ENCODE assay signal across 9 cellular contexts in genomic region chrX:3939967-3940610, GRCh38.
DNase-seq lines count a peak whose midpoint lies in the region; ATAC-seq and TF ChIP-seq lines count a peak whose summit lies in the region.
"Had no signal": no experiment of that assay in that cellular context is flagged by ENCODE, and none has a peak within 500 bp of the region (broad histone marks: within the 10 kb centered on the region; RNA-seq: fewer than 3 reads in every experiment).

No MANE protein-coding gene starts in this region.

- intact Hi-C loops in PC-9 (cut with micrococcal nuclease; ENCODE audit: unreplicated experiment) (no loop called here), testis (cut with DNase I; ENCODE audit: low total_unique reads) (no loop called here)

- peaks cover 4% of the 10 kb centered on the region for H3F3A ChIP-seq in PC-9 (ENCODE audit: insufficient read depth, low read depth)

- peaks cover 27% of the 10 kb centered on the region for H3K4me1 ChIP-seq in PC-9 (replicated peaks; ENCODE audit: insufficient read depth)
- no peaks in the 10 kb centered on the region for H3K4me1 ChIP-seq in testis
- H3K4me1 ChIP-seq: HAP-1 had no signal

- DNase-seq in AG10803 (ENCODE audit: low read depth) (peak; percentile 5), GM19238 (ENCODE audit: insufficient read length, low spot score) (peak; percentile 4), PC-9 (peak; percentile 5 to 89), glomerular visceral epithelial cell (ENCODE audit: extremely low spot score) (peak; percentile 8), testis (no peak)
- no peak for DNase-seq in effector CD8-positive, alpha-beta T cell (lab: John Stamatoyannopoulos, UW)

- H3K9me3 ChIP-seq in PC-9 (ENCODE audit: insufficient read depth, low read depth) (no peaks in the 10 kb centered on the region), testis (no peaks in the 10 kb centered on the region)
- H3K9me3 ChIP-seq: HAP-1 had no signal

- no peak for ATAC-seq in HG03025 (IDR thresholded peaks at IDR 0.05; ENCODE audit: low FRiP score, unreplicated experiment)
- no peak for ATAC-seq in activated CD4-positive, CD25-positive, alpha-beta regulatory T cell treated with anti-CD3 and anti-CD28 coated beads, Interleukin-2, amount 50 U/mL, for 24 hours

- TF ChIP-seq POLR2A in testis (IDR thresholded peaks at IDR 0.05) = no peak

- no peaks in the 10 kb centered on the region for H4K20me1 ChIP-seq in PC-9 (ENCODE audit: insufficient read depth)

- no TSS peak for BruUV-seq in PC-9 (replicated peaks; lab: Mats Ljungman, UMichigan)

- H3K4me3 ChIP-seq in AG10803 (ENCODE audit: low read length) (no peak overlapping the region), PC-9 (peak overlapping the region; percentile 25; the same call in 1 of the 2 replicates), testis (no peak overlapping the region)
- H3K4me3 ChIP-seq: HAP-1 had no signal

- WGBS in testis, 2 donors = 23 to 25% methylated on average over 4 of the region's 4 CpGs

- peak overlapping the region; percentile 65 for H3K4me2 ChIP-seq in PC-9

- no peaks in the 10 kb centered on the region for H3K9me2 ChIP-seq in PC-9 (ENCODE audit: insufficient read depth)

- CTCF ChIA-PET in PC-9 (lab: Charles Lee) = interaction anchor here (0.9 kb wide), 1 partner anchor 23 kb away, joined by 4 read pairs; no protein-coding TSS in a partner anchor

- POLR2A ChIA-PET in PC-9 (lab: Charles Lee; ENCODE audit: unreplicated experiment) = interaction anchor here (0.6 kb wide), 1 partner anchor 730 kb away, joined by 10 read pairs; no protein-coding TSS in a partner anchor

- H3K27me3 ChIP-seq in PC-9 (ENCODE audit: insufficient read depth, low read depth) = no peaks in the 10 kb centered on the region
- no peaks in the 10 kb centered on the region for H3K27me3 ChIP-seq in testis

- H3K36me3 ChIP-seq in PC-9 (ENCODE audit: low read depth) (no peaks in the 10 kb centered on the region), testis (ENCODE audit: low read depth, missing control alignments) (no peaks in the 10 kb centered on the region)
- H3K36me3 ChIP-seq: HAP-1 had no signal

- H3K27ac ChIP-seq in PC-9 (peak overlapping the region; percentile 86), testis (no peak overlapping the region)

- peak overlapping the region; percentile 76 for H2AFZ ChIP-seq in PC-9

- peak; percentile 44 for TF ChIP-seq CTCF in AG10803 (conservative IDR thresholded peaks at IDR 0.05; ENCODE audit: low read length)
- TF ChIP-seq CTCF in PC-9 (conservative IDR thresholded peaks at IDR 0.05) = peak; percentile 78
- peak in 1 of 3 experiments; percentile 8 for TF ChIP-seq CTCF in testis (IDR thresholded peaks at IDR 0.05)

- H3K79me2 ChIP-seq in PC-9 (ENCODE audit: low read depth) = no peaks in the 10 kb centered on the region

Comparison
In these comparisons a context has a peak if more than half of its experiments do, and no peak if none do; other contexts are left out.
1. DNase-seq: peak in AG10803 (single experiment), GM19238 (single experiment), PC-9 (2 of 2) and glomerular visceral epithelial cell (single experiment); none in effector CD8-positive, alpha-beta T cell (single experiment) and testis (single experiment).